Comparison of ENCODE assay signal across 8 cellular contexts in genomic region chr9:121201738-121202533, GRCh38. TPM values are rescaled to one million over a fixed set of nuclear protein-coding genes. Genes with fewer than 3 reads are reported as not detected.
DNase-seq lines count a peak whose midpoint lies in the region; ATAC-seq, FAIRE-seq and TF ChIP-seq lines count a peak whose summit lies in the region.

Gene RAB14, minus strand, starts transcription at chr9:121201869. Its CDS starts 8,457 bp downstream, at chr9:121193412.

- H3K27ac Mint-ChIP-seq in Calu3 (ENCODE audit: unreplicated experiment): peak within 1 kb of the TSS; percentile 52

- H3K18ac ChIP-seq in H1 (ENCODE audit: extremely low read depth, low read length) (no peak within 1 kb of the TSS; the same call in 1 of the 2 replicates), mesenchymal stem cell (ENCODE audit: low read depth in 1 of 2, low read length in 2 of 2) (peak within 1 kb of the TSS; percentile 76 to 99)

- H4K20me1 ChIP-seq in H1 (replicated peaks in 1 of 2; ENCODE audit: control insufficient read depth in 1 of 2, insufficient read depth in 2 of 2, low read length in 2 of 2): peaks cover 3 to 5% of the 10 kb centered on the region in 2 experiments

- H3K9ac ChIP-seq in H1 (replicated peaks in 1 of 4; ENCODE audit: extremely low read depth in 1 of 4, low read depth in 3 of 4, low read length in 3 of 4) (peak within 1 kb of the TSS; percentile 58 to 86 (median 70); a peak in 6 of 7 replicates), mesenchymal stem cell (ENCODE audit: low read length) (peak within 1 kb of the TSS; percentile 86)

- H3K79me1 ChIP-seq in H1 (ENCODE audit: low read depth, low read length): peaks cover 5% of the 10 kb centered on the region; the same call in 1 of the 2 replicates
- peaks cover 3% of the 10 kb centered on the region for H3K79me1 ChIP-seq in mesenchymal stem cell (replicated peaks; ENCODE audit: low read length, poor library complexity, severe bottlenecking)

- BruUV-seq in Calu3 (replicated peaks; lab: Mats Ljungman, UMichigan): no TSS peak

- H2BK120ac ChIP-seq in H1 (replicated peaks; ENCODE audit: low read depth, low read length): no peak within 1 kb of the TSS
- H2BK120ac ChIP-seq in mesenchymal stem cell (ENCODE audit: low read depth, low read length): peak within 1 kb of the TSS; percentile 95

- H3K9me3 ChIP-seq in H1 (ENCODE audit: insufficient read depth in 2 of 2, low read depth in 1 of 2, low read length in 1 of 2): no peaks in the 10 kb centered on the region
- no peaks in the 10 kb centered on the region for H3K9me3 ChIP-seq in mesenchymal stem cell (ENCODE audit: control insufficient read depth, low read length)

- H3K4me2 ChIP-seq in H1 (ENCODE audit: insufficient read depth in 1 of 2, low read depth in 2 of 2, low read length in 2 of 2) (peak within 1 kb of the TSS; percentile 87 to 94), mesenchymal stem cell (ENCODE audit: low read length, poor library complexity, severe bottlenecking) (peak within 1 kb of the TSS; percentile 68)

- H3K27me3 Mint-ChIP-seq in Calu3 (ENCODE audit: unreplicated experiment): no peaks in the 10 kb centered on the region

- H3K36me3 Mint-ChIP-seq in Calu3 (ENCODE audit: insufficient read depth, unreplicated experiment): peaks cover 26% of the 10 kb centered on the region

- no peaks in the 10 kb centered on the region for H3K36me3 ChIP-seq in H1 (ENCODE audit: control insufficient read depth in 2 of 4, insufficient read depth in 4 of 4, low read length in 3 of 4)
- no peaks in the 10 kb centered on the region for H3K36me3 ChIP-seq in mesenchymal stem cell (ENCODE audit: control insufficient read depth in 1 of 2, insufficient read depth in 2 of 2, low read depth in 1 of 2, low read length in 2 of 2)

- WGBS in H1 (ENCODE audit: extremely low coverage in 1 of 2, insufficient coverage in 1 of 2, insufficient read length in 1 of 2, insufficient replicate concordance in 2 of 2, low coverage in 1 of 2, low lambda C conversion rate in 2 of 2, missing lambda C conversion rate in 1 of 2), 2 experiments: 12% methylated on average over 38 of the region's 55 CpGs; no CpG with 5 or more reads in 1 of the 2 experiments
- 12% methylated on average over 36 of the region's 55 CpGs for WGBS in mesenchymal stem cell

- H3K27ac ChIP-seq in H1 (ENCODE audit: low read depth, low read length) (peak within 1 kb of the TSS; percentile 58; the same call in 1 of the 2 replicates), mesenchymal stem cell (ENCODE audit: low read length, poor library complexity, severe bottlenecking) (peak within 1 kb of the TSS; percentile 47)

- H2BK5ac ChIP-seq in H1 (ENCODE audit: low read depth, low read length) (peak within 1 kb of the TSS; percentile 0; the same call in 1 of the 2 replicates), mesenchymal stem cell (ENCODE audit: low read depth, low read length, poor library complexity, severe bottlenecking) (peak within 1 kb of the TSS; percentile 89)

- H3K9me3 Mint-ChIP-seq in Calu3 (ENCODE audit: low read depth, unreplicated experiment): no peaks in the 10 kb centered on the region

- TF ChIP-seq RAD21 in H1 (IDR thresholded peaks at IDR 0.05 in 1 of 2, conservative IDR thresholded peaks at IDR 0.05 in 1 of 2; ENCODE audit: low read depth in 2 of 2, low read length in 2 of 2): 0 out of 4 replicates have a peak, but pooled peaks of 1 of the 2 experiments have one; percentile 6

- H4K91ac ChIP-seq in H1 (replicated peaks; ENCODE audit: insufficient read length, low read length) (peak within 1 kb of the TSS; percentile 93), mesenchymal stem cell (ENCODE audit: low read length) (peak within 1 kb of the TSS; percentile 86)

- POLR2A ChIA-PET in H1 (lab: Charles Lee; ENCODE audit: partially characterized antibody): interaction anchor here (0.7 kb wide), 1 partner anchor 256 kb away, joined by 4 read pairs; no protein-coding TSS in a partner anchor

- no peak within 1 kb of the TSS for H3K23ac ChIP-seq in H1 (ENCODE audit: insufficient read length)
- H3K23ac ChIP-seq in mesenchymal stem cell (ENCODE audit: low read length in 2 of 2): peak within 1 kb of the TSS; percentile 98 to 99

- TF ChIP-seq POLR2A in H1 (IDR thresholded peaks at IDR 0.05; ENCODE audit: control extremely low read depth in 1 of 2, low read depth in 2 of 2, low read length in 2 of 2): peak; percentile 50 to 70

- TF ChIP-seq CTCF in Calu3 (IDR thresholded peaks at IDR 0.05; ENCODE audit: unreplicated experiment): peak; percentile 19
- TF ChIP-seq CTCF in H1 (IDR thresholded peaks at IDR 0.05; ENCODE audit: control extremely low read depth in 1 of 3, insufficient read depth in 1 of 3, low read depth in 1 of 3, low read length in 3 of 3): peak; percentile 23 to 58 (median 45); a peak in 3 of 4 replicates

- peak in 1 of 2 experiments; percentile 60; a peak in 1 of 3 replicates for TF ChIP-seq EP300 in H1 (IDR thresholded peaks at IDR 0.05; ENCODE audit: borderline replicate concordance in 1 of 2, low read depth in 2 of 2, low read length in 2 of 2)

- H2AFZ ChIP-seq in H1 (ENCODE audit: low read length): peak within 1 kb of the TSS; percentile 88
- H2AFZ ChIP-seq in mesenchymal stem cell (ENCODE audit: low read depth, low read length): peak within 1 kb of the TSS; percentile 66

- H3K4me3 Mint-ChIP-seq in Calu3 (ENCODE audit: low read depth, unreplicated experiment): peak within 1 kb of the TSS; percentile 82

- CTCF ChIA-PET in Calu3 (lab: Charles Lee) (no interaction called here), H1 (lab: Charles Lee; ENCODE audit: partially characterized antibody) (interaction anchor here (0.9 to 2.5 kb wide), 4 partner anchors 12 to 32 kb away, joined by 3 to 8 read pairs (median 4); no protein-coding TSS in a partner anchor)

- peak within 1 kb of the TSS; percentile 95 for H3K4ac ChIP-seq in H1 (replicated peaks; ENCODE audit: insufficient read length, low read depth, low read length)
- H3K4ac ChIP-seq in mesenchymal stem cell (ENCODE audit: low read depth in 1 of 2, low read length in 2 of 2): peak within 1 kb of the TSS; percentile 92 to 95

- peak; percentile 84 for ATAC-seq in GM21381 (IDR thresholded peaks at IDR 0.05; ENCODE audit: unreplicated experiment)

- no peak within 1 kb of the TSS; the same call in 1 of the 2 replicates for H2AK5ac ChIP-seq in H1 (ENCODE audit: low read depth, low read length)
- H2AK5ac ChIP-seq in mesenchymal stem cell (ENCODE audit: low read length, severe bottlenecking): no peak within 1 kb of the TSS

- DNase-seq in Calu3 (peak; percentile 97), HUDEP-2 (lab: John Stamatoyannopoulos, UW; ENCODE audit: unreplicated experiment in 76 of 76) (peak; percentile 61 to 99 (median 98)), NOMO-1 treated with dmso at 0.1 percent for 144 hours (lab: John Stamatoyannopoulos, UW; ENCODE audit: unreplicated experiment) (peak; percentile 99), H1 (ENCODE audit: low read depth in 1 of 2, low spot score in 2 of 2) (peak; percentile 93 to 99), mesenchymal stem cell (peak; percentile 97)
- peak; percentile 99 to 100 (median 100) for DNase-seq in activated CD8-positive, alpha-beta memory T cell treated with anti-CD3 and anti-CD28 coated beads for 48 hours (ENCODE audit: low read depth in 2 of 3, low spot score in 2 of 3)
- peak; percentile 100 for DNase-seq in stimulated activated CD8-positive, alpha-beta memory T cell treated with anti-CD3 and anti-CD28 coated beads, Interleukin-12 subunit alpha, Interleukin-12 subunit beta, amount 100 ng/mL, for 4 hours (ENCODE audit: low read depth)

- H3K27me3 ChIP-seq in H1 (replicated peaks in 1 of 4; ENCODE audit: control insufficient read depth in 3 of 4, extremely low read depth in 1 of 4, insufficient read depth in 3 of 4, low read length in 3 of 4) (peaks cover 0 to 3% (median 0%) of the 10 kb centered on the region in 4 experiments; a peak in 3 of 7 replicates), mesenchymal stem cell (ENCODE audit: control insufficient read depth in 1 of 2, insufficient read depth in 1 of 2, low read length in 2 of 2) (no peaks in the 10 kb centered on the region)

- peaks cover 7% of the 10 kb centered on the region for H3K4me1 Mint-ChIP-seq in Calu3 (ENCODE audit: low read depth, unreplicated experiment)

- intact Hi-C loops in Calu3 (cut with micrococcal nuclease; ENCODE audit: unreplicated experiment): no loop called here

- peaks cover 8% of the 10 kb centered on the region for H3K23me2 ChIP-seq in H1 (ENCODE audit: low read depth, low read length)

- H4K8ac ChIP-seq in H1 (ENCODE audit: extremely low read depth, insufficient read depth, low read length) (peak within 1 kb of the TSS; percentile 87; the same call in 1 of the 2 replicates), mesenchymal stem cell (ENCODE audit: low read length) (peak within 1 kb of the TSS; percentile 93)

- H3K4me1 ChIP-seq in H1 (replicated peaks in 1 of 4; ENCODE audit: control insufficient read depth in 3 of 4, insufficient read depth in 4 of 4, low read length in 3 of 4) (peaks cover 2 to 6% (median 6%) of the 10 kb centered on the region in 4 experiments; a peak in 6 of 7 replicates), mesenchymal stem cell (ENCODE audit: control insufficient read depth, insufficient read depth, low read depth, low read length) (peaks cover 4% of the 10 kb centered on the region)

- peaks cover 12 to 41% of the 10 kb centered on the region in 2 experiments; a peak in 3 of 4 replicates for H3K79me2 ChIP-seq in H1 (ENCODE audit: control insufficient read depth in 1 of 2, insufficient read depth in 2 of 2, low read length in 2 of 2)

- peak within 1 kb of the TSS; percentile 42 for H3K56ac ChIP-seq in H1 (replicated peaks; ENCODE audit: insufficient read length, low read depth, low read length)

- H3K14ac ChIP-seq in H1 (ENCODE audit: insufficient read length) (no peak within 1 kb of the TSS), mesenchymal stem cell (ENCODE audit: low read length in 2 of 2) (peak within 1 kb of the TSS; percentile 49 to 100)

- H2BK15ac ChIP-seq in H1 (ENCODE audit: low read length) (peak within 1 kb of the TSS; percentile 23; the same call in 1 of the 2 replicates), mesenchymal stem cell (ENCODE audit: low read depth, poor library complexity, severe bottlenecking) (peak within 1 kb of the TSS; percentile 93)

- H4K5ac ChIP-seq in H1 (ENCODE audit: insufficient read length, low read depth, low read length): peak within 1 kb of the TSS; percentile 58

- H2BK12ac ChIP-seq in H1 (ENCODE audit: low read depth, low read length): 0 out of 2 replicates have a peak within 1 kb of the TSS, but pooled peaks have one; percentile 32
- peak within 1 kb of the TSS; percentile 65 to 86 for H2BK12ac ChIP-seq in mesenchymal stem cell (ENCODE audit: low read length in 2 of 2)

- no peak for FAIRE-seq in H1 (lab: Jason Lieb, UNC)

- H2BK20ac ChIP-seq in H1 (ENCODE audit: low read length): no peak within 1 kb of the TSS

- H3K4me3 ChIP-seq in H1 (ENCODE audit: extremely low read depth in 1 of 4, insufficient read depth in 2 of 4, low read depth in 3 of 4, low read length in 4 of 4): peak within 1 kb of the TSS; percentile 45 to 94 (median 66)
- peak within 1 kb of the TSS; percentile 84 to 100 for H3K4me3 ChIP-seq in mesenchymal stem cell (ENCODE audit: insufficient read depth in 1 of 2, low read depth in 1 of 2, low read length in 2 of 2)

RNA-seq across cellular contexts. Expression of gene RAB14, which starts in this region (rescaled TPM):
- total RNA-seq in Calu3 (2022): 42.5 and 44.2 TPM in 2 replicates
- 41.6 and 44.8 TPM in 2 replicates for total RNA-seq in H1 (2021; fragmentation: NEBNext Ultra II Directional; extraction: Animal tissue kit (Norgen Biotek cat#: 25700))
- polyA plus RNA-seq in H1 (2011; rRNA removed): 6.0 and 9.1 TPM in 2 replicates
- 11.0 TPM for polyA plus RNA-seq in H1 (2011; cell fraction: cytosol; rRNA removed)
- 3.4 TPM for polyA plus RNA-seq in H1 (2011; cell fraction: nucleus; rRNA removed)
- 14.6 to 24.2 TPM (median 17.6 TPM) in 4 replicates for polyA plus RNA-seq in H1 (2012, experiment 1 of 2)
- 7.2 TPM for polyA plus RNA-seq in H1 (2012, experiment 2 of 2)
- 19.1 TPM for polyA plus RNA-seq in H1 (2013, experiment 1 of 2)
- polyA plus RNA-seq in H1 (2013, experiment 2 of 2): 19.2 TPM
- 8.3 and 8.6 TPM in 2 replicates for polyA minus RNA-seq in H1 (2011; rRNA and poly(A)+ RNA removed)
- polyA minus RNA-seq in H1 (2011; cell fraction: cytosol; rRNA and poly(A)+ RNA removed): 9.4 TPM
- 9.8 TPM for polyA minus RNA-seq in H1 (2011; cell fraction: nucleus; rRNA and poly(A)+ RNA removed)
- polyA plus RNA-seq in mesenchymal stem cell (2013, experiment 1 of 2): 40.1 TPM
- 41.9 TPM for polyA plus RNA-seq in mesenchymal stem cell (2013, experiment 2 of 2)

Comparison
In these comparisons a context has a peak if more than half of its experiments do, and no peak if none do; other contexts are left out.
1. Peak in every context shown above with its lines: DNase-seq, ATAC-seq, H3K4me3 ChIP-seq and H3K27ac ChIP-seq.